21 cellular contexts compared by ENCODE assay signal in the genomic region with DNA sequence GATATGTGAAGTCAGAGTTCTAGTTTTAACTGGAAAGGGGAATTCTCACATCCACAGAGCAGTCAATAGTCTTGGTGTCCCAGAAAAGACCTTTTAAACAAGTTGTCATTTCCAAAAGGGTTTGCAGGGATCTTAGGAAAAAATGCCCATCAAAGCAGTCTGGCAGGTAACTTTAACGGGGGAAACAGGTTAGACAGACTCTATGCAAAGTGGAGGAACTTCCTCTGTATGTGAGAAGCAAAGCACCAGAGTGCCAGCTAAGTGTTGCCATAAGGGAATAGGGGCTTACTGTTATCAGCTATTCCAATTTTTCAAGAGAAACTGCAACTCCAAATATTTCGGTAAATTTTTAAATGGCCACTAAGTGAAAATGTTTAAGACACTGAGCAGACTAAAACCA.
"Had no signal": no experiment of that assay in that cellular context is flagged by ENCODE, and none has a peak within 500 bp of the region (broad histone marks: within the 10 kb centered on the region; RNA-seq: fewer than 3 reads in every experiment).

No MANE protein-coding gene starts in this region.

- H3K4me3 ChIP-seq: lung, spleen, testis, tibial nerve, upper lobe of right lung, vagina had no signal

- H3K27ac ChIP-seq: foreskin keratinocyte, spleen, testis, tibial nerve, upper lobe of right lung, vagina had no signal

- H3K4me1 ChIP-seq: foreskin keratinocyte, spleen, testis, tibial nerve, upper lobe of right lung, vagina had no signal

- ATAC-seq: foreskin keratinocyte; left colon; left ventricle myocardium superior; sciatic nerve; stimulated activated naive CD8-positive, alpha-beta T cell treated with anti-CD3 and anti-CD28 coated beads, Interleukin-15, amount 100 ng/mL, for 72 hours; upper lobe of right lung had no signal

- DNase-seq: dermis blood vessel endothelial cell; endodermal cell; erythroblast; foreskin keratinocyte; left colon; left ventricle myocardium superior; mesendoderm; naive B cell; posterior cingulate gyrus; spleen; stimulated activated CD4-positive, alpha-beta T cell treated with anti-CD3 and anti-CD28 coated beads, Interleukin-15, amount 100 ng/mL, for 24 hours; stimulated activated CD4-positive, alpha-beta T cell treated with anti-CD3 and anti-CD28 coated beads, Interleukin-1b, Interleukin-23, amount 100 ng/mL, for 48 hours; stimulated activated CD4-positive, alpha-beta T cell treated with anti-CD3 and anti-CD28 coated beads, Interleukin-4, amount 100 ng/mL, for 4 hours; stimulated activated naive B cell treated with anti-CD40 and anti-IgM and Interleukin-4, amounts not matched to agents 10 μg/mL and 1 μg/mL and 100 μg/mL, for 72 hours; stimulated activated naive CD8-positive, alpha-beta T cell treated with anti-CD3 and anti-CD28 coated beads, Interleukin-15, amount 100 ng/mL, for 72 hours; testis; upper lobe of right lung had no signal

- H3K9me3 Mint-ChIP-seq: endodermal cell had no signal

- H3K4me3 Mint-ChIP-seq: endodermal cell; naive B cell; stimulated activated naive B cell treated with anti-CD40 and anti-IgM and Interleukin-4, amounts not matched to agents 10 μg/mL and 1 μg/mL and 100 μg/mL, for 72 hours; stimulated activated naive CD8-positive, alpha-beta T cell treated with anti-CD3 and anti-CD28 coated beads, Interleukin-15, amount 100 ng/mL, for 72 hours had no signal

- H3K36me3 ChIP-seq: spleen, tibial nerve, upper lobe of right lung, vagina had no signal

- H3K36me3 Mint-ChIP-seq: naive B cell; stimulated activated naive B cell treated with anti-CD40 and anti-IgM and Interleukin-4, amounts not matched to agents 10 μg/mL and 1 μg/mL and 100 μg/mL, for 72 hours had no signal

- H3K27ac Mint-ChIP-seq: endodermal cell; naive B cell; stimulated activated naive B cell treated with anti-CD40 and anti-IgM and Interleukin-4, amounts not matched to agents 10 μg/mL and 1 μg/mL and 100 μg/mL, for 72 hours; stimulated activated naive CD8-positive, alpha-beta T cell treated with anti-CD3 and anti-CD28 coated beads, Interleukin-15, amount 100 ng/mL, for 72 hours had no signal

- H3K4me1 Mint-ChIP-seq: naive B cell had no signal

- H3K27me3 ChIP-seq: spleen, testis, tibial nerve, upper lobe of right lung, vagina had no signal
